ENCODE assay signal across 11 cellular contexts in genomic region chr18:58362027-58362575, GRCh38.
A peak's percentile ranks its signal among the peaks of the same experiment; 100 is the strongest.
DNase-seq lines count a peak whose midpoint lies in the region; ATAC-seq and TF ChIP-seq lines count a peak whose summit lies in the region.
"Had no signal": no experiment of that assay in that cellular context is flagged by ENCODE, and none has a peak within 500 bp of the region (broad histone marks: within the 10 kb centered on the region; RNA-seq: fewer than 3 reads in every experiment).

No MANE protein-coding gene starts in this region.

- H3K36me3 ChIP-seq in adipocyte (ENCODE audit: control insufficient read depth, insufficient read depth, low read length, severe bottlenecking): no peaks in the 10 kb centered on the region
- peaks cover 0 to 57% (median 10%) of the 10 kb centered on the region in 9 donors for H3K36me3 ChIP-seq in heart right ventricle
- peaks cover 0 to 38% (median 21%) of the 10 kb centered on the region in 4 donors for H3K36me3 ChIP-seq in sigmoid colon

- no peak for TF ChIP-seq EP300 in sigmoid colon (IDR thresholded peaks at IDR 0.05)

- no peak for TF ChIP-seq POLR2A in sigmoid colon (IDR thresholded peaks at IDR 0.05)

- DNase-seq in GM04503 (ENCODE audit: low read depth): peak; percentile 97
- DNase-seq in adipocyte (ENCODE audit: low read depth): peak; percentile 93
- peak in 1 of 2 donors; percentile 19 for DNase-seq in heart right ventricle
- peak; percentile 74 for DNase-seq in sigmoid colon
- no peak for DNase-seq in effector memory CD8-positive, alpha-beta T cell
- no peak for DNase-seq in stimulated activated CD8-positive, alpha-beta memory T cell treated with anti-CD3 and anti-CD28 coated beads, Interleukin-4, amount 100 ng/mL, for 48 hours
- no peak for DNase-seq in NCI-H1436 treated with DMSO at 0.1 percent for 48 hours (lab: John Stamatoyannopoulos, UW)
- DNase-seq: activated effector memory CD4-positive, alpha-beta T cell treated with Interleukin-2 at 50 U/mL for 16 hours; NCI-H2081 treated with DMSO at 0.1 percent for 48 hours; stimulated activated CD4-positive, alpha-beta T cell treated with anti-CD3 and anti-CD28 coated beads, Interleukin-2, amount 100 ng/mL, for 24 hours had no signal

- H3K9me3 ChIP-seq in adipocyte (ENCODE audit: control insufficient read depth, low read length): no peaks in the 10 kb centered on the region
- H3K9me3 ChIP-seq in heart right ventricle: no peaks in the 10 kb centered on the region
- H3K9me3 ChIP-seq in sigmoid colon: no peaks in the 10 kb centered on the region

- H3K4me3 Mint-ChIP-seq in effector memory CD8-positive, alpha-beta T cell: no peak overlapping the region

- H3K27ac ChIP-seq in heart right ventricle (peak overlapping the region in 6 of 10 donors; percentile 17 to 74 (median 42)), sigmoid colon (peak overlapping the region; percentile 73 to 77 (median 74))

- peak overlapping the region; percentile 75 for H3K9ac ChIP-seq in adipocyte (ENCODE audit: low read length)

- peak overlapping the region; percentile 59 for H3K4me3 ChIP-seq in adipocyte (ENCODE audit: low read length)
- peak overlapping the region in 2 of 10 donors; percentile 1 to 12 for H3K4me3 ChIP-seq in heart right ventricle
- H3K4me3 ChIP-seq in sigmoid colon: no peak overlapping the region

- peaks cover 45% of the 10 kb centered on the region for H3K4me1 ChIP-seq in adipocyte (ENCODE audit: control insufficient read depth, insufficient read depth, low read length)
- H3K4me1 ChIP-seq in heart right ventricle: peaks cover 0 to 23% (median 3%) of the 10 kb centered on the region in 9 donors
- peaks cover 0 to 33% (median 26%) of the 10 kb centered on the region in 4 donors for H3K4me1 ChIP-seq in sigmoid colon

- no peaks in the 10 kb centered on the region for H3K9me3 Mint-ChIP-seq in effector memory CD8-positive, alpha-beta T cell

- TF ChIP-seq CTCF in heart right ventricle (IDR thresholded peaks at IDR 0.05) (no peak), sigmoid colon (IDR thresholded peaks at IDR 0.05) (no peak)

- H3K27me3 ChIP-seq in adipocyte (replicated peaks; ENCODE audit: control insufficient read depth, insufficient read depth, low read length) (no peaks in the 10 kb centered on the region), heart right ventricle (no peaks in the 10 kb centered on the region), sigmoid colon (no peaks in the 10 kb centered on the region)

- H3K27me3 Mint-ChIP-seq in effector memory CD8-positive, alpha-beta T cell: peaks cover 0 to 41% of the 10 kb centered on the region in 2 donors

- ATAC-seq in heart right ventricle (peak; percentile 70 to 96 (median 84)), HG02938 (IDR thresholded peaks at IDR 0.05; ENCODE audit: unreplicated experiment) (no peak)
- ATAC-seq in effector memory CD8-positive, alpha-beta T cell (replicated peaks): no peak

- no peaks in the 10 kb centered on the region for H3K4me1 Mint-ChIP-seq in effector memory CD8-positive, alpha-beta T cell (ENCODE audit: low read depth in 2 of 2)

- intact Hi-C loops in heart right ventricle (cut with DNase I): no loop called here
- intact Hi-C loops in sigmoid colon (cut with DNase I): no loop called here

- H3K27ac Mint-ChIP-seq in effector memory CD8-positive, alpha-beta T cell: no peak overlapping the region

- H3K36me3 Mint-ChIP-seq in effector memory CD8-positive, alpha-beta T cell (ENCODE audit: insufficient read depth): no peaks in the 10 kb centered on the region

- WGBS in heart right ventricle, 2 donors: 38 to 49% methylated on average over 8 of the region's 8 CpGs
- 67 to 80% methylated on average over 8 of the region's 8 CpGs for WGBS in sigmoid colon, 2 donors

Comparison
In these comparisons a context has a peak if more than half of its experiments do, and no peak if none do; other contexts are left out.
1. DNase-seq: peak in GM04503 (single experiment), adipocyte (single experiment) and sigmoid colon (single experiment); none in effector memory CD8-positive, alpha-beta T cell (0 of 3), stimulated activated CD8-positive, alpha-beta memory T cell treated with anti-CD3 and anti-CD28 coated beads, Interleukin-4, amount 100 ng/mL, for 48 hours (single experiment) and NCI-H1436 treated with DMSO at 0.1 percent for 48 hours (single experiment).
2. ATAC-seq: peak in heart right ventricle (8 of 8); none in effector memory CD8-positive, alpha-beta T cell (single experiment) and HG02938 (single experiment).